ENCODE assay signal across 8 cellular contexts in the genomic region with DNA sequence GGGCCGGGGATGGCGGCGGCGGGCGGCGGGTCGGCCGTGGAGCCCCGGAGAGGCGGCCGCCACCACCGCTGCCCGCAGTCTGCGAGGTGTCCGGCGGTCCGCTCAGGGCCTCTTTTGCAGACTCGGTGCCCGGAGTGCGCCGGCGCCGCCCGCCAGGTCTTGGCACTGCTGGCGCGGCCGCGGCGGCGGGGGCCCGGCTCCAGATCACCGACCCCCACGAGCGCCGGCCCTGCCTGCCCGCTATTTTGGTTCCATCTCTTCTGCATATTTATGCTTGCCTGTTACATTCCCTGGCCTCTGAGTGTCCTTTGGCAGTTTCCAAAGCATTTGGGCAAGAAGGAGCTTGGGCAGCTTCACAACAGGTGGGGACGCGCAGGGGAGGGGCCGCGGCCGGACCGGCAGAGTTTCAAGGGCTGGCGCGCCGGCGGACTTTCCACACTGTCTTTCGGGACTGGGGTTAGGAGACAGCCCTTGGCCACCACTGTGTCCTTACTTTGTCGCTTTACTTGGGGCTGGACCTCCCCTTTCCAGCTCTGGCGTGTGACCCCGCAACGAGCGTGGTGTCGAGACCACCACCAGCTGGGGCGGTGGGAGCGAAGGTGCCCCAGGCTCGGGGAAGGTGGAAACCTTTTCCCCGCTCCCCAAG. TPM values are rescaled to one million over a fixed set of nuclear protein-coding genes. Genes with fewer than 3 reads are reported as not detected.
DNase-seq lines count a peak whose midpoint lies in the region; ATAC-seq and FAIRE-seq lines count a peak whose summit lies in the region.

No MANE protein-coding gene starts in this region.

- peaks cover 2 to 6% of the 10 kb centered on the region in 2 donors for H3K4me1 ChIP-seq in neuronal stem cell (ENCODE audit: control insufficient read depth in 2 of 2, insufficient read depth in 1 of 2, low read depth in 1 of 2, low read length in 2 of 2)

- peak overlapping the region; percentile 94 for H2AFZ ChIP-seq in neuronal stem cell (ENCODE audit: low read length)

- H4K91ac ChIP-seq in neuronal stem cell (ENCODE audit: low read depth, low read length, poor library complexity) = no peak overlapping the region

- H3K79me1 ChIP-seq in neuronal stem cell (ENCODE audit: low read depth, low read length) = peaks cover 3% of the 10 kb centered on the region

- H2BK15ac ChIP-seq in neuronal stem cell (ENCODE audit: low read length) = no peak overlapping the region

- no peaks in the 10 kb centered on the region for H3K27me3 ChIP-seq in neuronal stem cell (ENCODE audit: control insufficient read depth in 3 of 3, insufficient read depth in 3 of 3, low read depth in 1 of 3, low read length in 3 of 3)

- no peak overlapping the region for H2BK120ac ChIP-seq in neuronal stem cell (ENCODE audit: low read depth, low read length)

- H3K14ac ChIP-seq in neuronal stem cell (ENCODE audit: low read length) = peak overlapping the region; percentile 76

- no peak overlapping the region for H4K8ac ChIP-seq in neuronal stem cell (ENCODE audit: low read depth, low read length)

- H3K27ac ChIP-seq in neuronal stem cell (replicated peaks; ENCODE audit: low read length) = peak overlapping the region; percentile 83

- no peak for FAIRE-seq in frontal cortex (lab: Jason Lieb, UNC)

- no peaks in the 10 kb centered on the region for H3K36me3 ChIP-seq in neuronal stem cell (replicated peaks in 1 of 2; ENCODE audit: control insufficient read depth in 2 of 2, insufficient read depth in 2 of 2, low read length in 2 of 2)

- no CpG with 5 or more reads among the region's 57 CpGs for WGBS in neuronal stem cell (ENCODE audit: extremely low coverage in 2 of 2, insufficient read length in 2 of 2, insufficient replicate concordance in 1 of 2), 2 donors

- peak overlapping the region; percentile 95 for H2AK5ac ChIP-seq in neuronal stem cell (ENCODE audit: low read depth, low read length)

- H3K9me3 ChIP-seq in neuronal stem cell (replicated peaks in 1 of 2; ENCODE audit: control insufficient read depth in 2 of 2, insufficient read depth in 1 of 2, low read depth in 1 of 2, low read length in 2 of 2) = no peaks in the 10 kb centered on the region

- peak; percentile 18 for DNase-seq in SIG-M5 treated with dmso at 0.1 percent for 504 hours (lab: John Stamatoyannopoulos, UW; ENCODE audit: unreplicated experiment)
- no peak for DNase-seq in SIG-M5 (lab: John Stamatoyannopoulos, UW)
- DNase-seq in OCI-M1 (lab: John Stamatoyannopoulos, UW) = peak; percentile 69
- DNase-seq in activated gamma-delta T cell treated with Interleukin-2 at 50 U/mL for 16 hours = peak; percentile 24
- peak; percentile 36 to 53 for DNase-seq in frontal cortex (ENCODE audit: low spot score in 2 of 2)
- DNase-seq in neuronal stem cell (ENCODE audit: low spot score) = peak; percentile 39
- DNase-seq in ureter (ENCODE audit: low spot score) = peak; percentile 58

- H3K4ac ChIP-seq in neuronal stem cell (ENCODE audit: low read length) = peak overlapping the region; percentile 58

- peak; percentile 39 for ATAC-seq in HG03039 (IDR thresholded peaks at IDR 0.05; ENCODE audit: unreplicated experiment)

- peak overlapping the region; percentile 87 to 92 for H3K4me3 ChIP-seq in neuronal stem cell (ENCODE audit: low read length in 2 of 2)

- peak overlapping the region; percentile 94 for H2BK5ac ChIP-seq in neuronal stem cell (ENCODE audit: low read length)

- H3K4me2 ChIP-seq in neuronal stem cell (ENCODE audit: insufficient read depth, low read length, poor library complexity, severe bottlenecking) = peak overlapping the region; percentile 82

- peak overlapping the region; percentile 97 for H3K18ac ChIP-seq in neuronal stem cell (ENCODE audit: low read length)

- peak overlapping the region; percentile 93 for H3K9ac ChIP-seq in neuronal stem cell (ENCODE audit: low read depth, low read length, poor library complexity)

- peak overlapping the region; percentile 75 for H3K23ac ChIP-seq in neuronal stem cell (ENCODE audit: low read depth, low read length, poor library complexity)

- H2BK12ac ChIP-seq in neuronal stem cell (ENCODE audit: low read length) = peak overlapping the region; percentile 66

RNA-seq across cellular contexts. Expression of a gene that starts 0.7 kb away (rescaled TPM):
- total RNA-seq in frontal cortex (68.5 TPM), ureter (47.5 TPM)
- 6.6 TPM for polyA plus RNA-seq in neuronal stem cell (2013, experiment 1 of 2)
- polyA plus RNA-seq in neuronal stem cell (2013, experiment 2 of 2) = 6.9 TPM
